In the genomic region with DNA sequence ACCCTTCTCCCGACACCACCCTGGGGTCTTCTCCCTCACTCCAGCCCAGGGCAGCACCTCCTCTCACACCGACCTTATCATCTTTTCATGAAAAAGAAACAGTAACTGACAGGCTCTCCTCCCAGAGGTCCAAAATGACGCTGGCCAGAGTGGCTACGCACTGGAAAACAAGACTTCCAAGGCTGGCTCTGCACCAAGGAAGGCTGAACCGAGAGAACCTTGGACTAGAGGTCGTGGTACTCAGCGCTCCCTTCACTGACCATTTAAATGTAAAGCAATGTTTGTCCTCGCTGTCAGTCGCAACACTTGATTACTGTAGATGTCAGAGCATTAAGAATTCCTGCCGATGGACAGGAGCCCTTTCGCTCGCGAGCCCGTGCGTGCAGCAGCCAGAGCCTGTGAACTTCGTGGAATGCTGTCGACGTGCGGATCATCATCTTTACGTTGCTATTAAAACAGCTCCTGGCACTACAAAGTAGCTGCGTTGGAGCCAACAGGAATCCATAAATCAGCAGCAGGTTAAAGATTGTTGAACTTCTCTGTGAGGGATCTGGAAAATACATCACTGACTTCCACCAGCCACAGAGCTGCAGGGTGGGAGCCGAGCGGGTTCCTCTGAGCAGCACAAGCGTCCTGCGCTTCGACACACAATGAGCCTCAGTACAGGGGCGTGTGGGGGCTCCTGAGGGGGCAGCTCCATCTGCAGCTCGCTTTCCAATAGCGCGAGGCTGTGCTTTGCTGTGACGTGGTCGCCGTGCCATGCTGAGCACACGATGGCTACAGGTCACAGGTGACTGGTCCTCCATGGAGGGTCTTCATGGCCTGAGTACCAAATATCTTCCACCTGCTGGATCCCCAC, we compare ENCODE assay signal across 26 cellular contexts.
DNase-seq lines count a peak whose midpoint lies in the region; ATAC-seq and TF ChIP-seq lines count a peak whose summit lies in the region.
"Had no signal": no experiment of that assay in that cellular context is flagged by ENCODE, and none has a peak within 500 bp of the region (broad histone marks: within the 10 kb centered on the region; RNA-seq: fewer than 3 reads in every experiment).

No MANE protein-coding gene starts in this region.

- ATAC-seq in WTC11 (no peak), GM19324 (IDR thresholded peaks at IDR 0.05; ENCODE audit: low FRiP score, unreplicated experiment) (no peak)
- ATAC-seq: activated CD8-positive, alpha-beta T cell treated with anti-CD3 and anti-CD28 coated beads, Interleukin-2, amount 10 ng/mL, durations not matched to agents 7 days and 5 days; GM23338 had no signal

- H3K27me3 ChIP-seq in skeletal muscle tissue (ENCODE audit: control insufficient read depth in 3 of 3, insufficient read depth in 3 of 3, low read length in 3 of 3) = no peaks in the 10 kb centered on the region
- H3K27me3 ChIP-seq: ascending aorta, neutrophil, upper lobe of right lung had no signal

- H3K27ac ChIP-seq in skeletal muscle tissue (ENCODE audit: low read depth, low read length) = peak overlapping the region; percentile 56
- H3K27ac ChIP-seq: C4-2B, neutrophil, upper lobe of right lung had no signal

- peaks cover 39% of the 10 kb centered on the region for H3K36me3 Mint-ChIP-seq in WTC11
- peaks cover 63% of the 10 kb centered on the region for H3K36me3 Mint-ChIP-seq in nephron progenitor cell (ENCODE audit: low read depth)

- POLR2A ChIA-PET in WTC11 (lab: Charles Lee) = no interaction called here

- H3K27me3 Mint-ChIP-seq in WTC11 (ENCODE audit: low read depth) (no peaks in the 10 kb centered on the region), nephron progenitor cell (ENCODE audit: low read depth, poor library complexity) (peaks cover 2% of the 10 kb centered on the region)
- H3K27me3 Mint-ChIP-seq: activated naive CD8-positive, alpha-beta T cell; progenitor cell of endocrine pancreas had no signal

- H3K4me1 ChIP-seq in skeletal muscle tissue (ENCODE audit: control insufficient read depth in 3 of 3, insufficient read depth in 3 of 3, low read length in 3 of 3) = peaks cover 0 to 6% (median 4%) of the 10 kb centered on the region in 3 donors

- H3K36me3 ChIP-seq in skeletal muscle tissue (ENCODE audit: control insufficient read depth in 3 of 3, insufficient read depth in 3 of 3, low read length in 3 of 3) = peaks cover 23 to 29% (median 25%) of the 10 kb centered on the region in 3 donors

- no peak for DNase-seq in WTC11 (ENCODE audit: low spot score)
- peak; percentile 37 for DNase-seq in fibroblast of villous mesenchyme (ENCODE audit: low read depth)
- no peak for DNase-seq in nephron progenitor cell
- no peak for DNase-seq in ecto neural progenitor cell (ENCODE audit: low spot score)
- DNase-seq in NCI-H82 treated with DMSO at 0.1 percent for 48 hours (lab: John Stamatoyannopoulos, UW; ENCODE audit: unreplicated experiment) = no peak
- DNase-seq: activated CD4-positive, alpha-beta T cell treated with anti-CD3 and anti-CD28 coated beads for 1 hour; activated CD8-positive, alpha-beta T cell treated with anti-CD3 and anti-CD28 coated beads, Interleukin-2, amount 10 ng/mL, durations not matched to agents 7 days and 5 days; activated effector memory CD4-positive, alpha-beta T cell treated with Interleukin-2 at 50 U/mL for 16 hours; activated T-cell treated with anti-CD3 and anti-CD28 coated beads for 4 hours; caudate nucleus; DND-41; HFFc6; NCI-H1436 treated with DMSO at 0.1 percent for 48 hours; NCI-H2107; NCI-H748 treated with DMSO at 0.1 percent for 48 hours; stimulated activated CD4-positive, alpha-beta T cell treated with anti-CD3 and anti-CD28 coated beads, Interleukin-2, amount 100 ng/mL, for 24 hours; upper lobe of right lung had no signal

- H3K27ac Mint-ChIP-seq in WTC11 (peak overlapping the region; percentile 48), nephron progenitor cell (peak overlapping the region; percentile 93)
- H3K27ac Mint-ChIP-seq: activated CD8-positive, alpha-beta T cell treated with anti-CD3 and anti-CD28 coated beads, Interleukin-2, amount 10 ng/mL, durations not matched to agents 7 days and 5 days; activated naive CD8-positive, alpha-beta T cell; GM23338; HFFc6; progenitor cell of endocrine pancreas had no signal

- H3K4me3 ChIP-seq in fibroblast of villous mesenchyme (ENCODE audit: low read depth, low read length) = no peak overlapping the region
- H3K4me3 ChIP-seq in skeletal muscle tissue (ENCODE audit: low read length in 3 of 3) = peak overlapping the region in 1 of 3 donors; percentile 22
- H3K4me3 ChIP-seq: GM23338, smooth muscle cell, upper lobe of right lung had no signal

- H3K4me1 Mint-ChIP-seq in WTC11 (peaks cover 2% of the 10 kb centered on the region; the same call in 1 of the 2 replicates), nephron progenitor cell (peaks cover 27% of the 10 kb centered on the region)

- peaks cover 0 to 3% (median 0%) of the 10 kb centered on the region in 3 donors for H3K9me3 ChIP-seq in skeletal muscle tissue (ENCODE audit: control insufficient read depth in 3 of 3, low read length in 3 of 3)
- H3K9me3 ChIP-seq: upper lobe of right lung had no signal

- no peaks in the 10 kb centered on the region for H3K9me3 Mint-ChIP-seq in WTC11
- peaks cover 10% of the 10 kb centered on the region for H3K9me3 Mint-ChIP-seq in nephron progenitor cell
- H3K9me3 Mint-ChIP-seq: GM23338 had no signal

- peak overlapping the region in 1 of 3 donors; percentile 33 for H3K9ac ChIP-seq in skeletal muscle tissue (ENCODE audit: low read depth in 1 of 3, low read length in 3 of 3)

- TF ChIP-seq CTCF in WTC11 (IDR thresholded peaks at IDR 0.05) (no peak), fibroblast of villous mesenchyme (IDR thresholded peaks at IDR 0.05; ENCODE audit: insufficient read depth, low read depth, low read length) (no peak), nephron progenitor cell (IDR thresholded peaks at IDR 0.05) (no peak)

- CTCF ChIA-PET in WTC11 (lab: Charles Lee) = no interaction called here

- H3K4me3 Mint-ChIP-seq in WTC11 = no peak overlapping the region
- no peak overlapping the region for H3K4me3 Mint-ChIP-seq in nephron progenitor cell
- H3K4me3 Mint-ChIP-seq: activated CD8-positive, alpha-beta T cell treated with anti-CD3 and anti-CD28 coated beads, Interleukin-2, amount 10 ng/mL, durations not matched to agents 7 days and 5 days; activated naive CD8-positive, alpha-beta T cell; GM23338; HFFc6 had no signal

TF ChIP-seq in WTC11, 78 proteins besides CTCF, POLR2A, EP300 and RAD21:
- TF ChIP-seq, protein P1, sequence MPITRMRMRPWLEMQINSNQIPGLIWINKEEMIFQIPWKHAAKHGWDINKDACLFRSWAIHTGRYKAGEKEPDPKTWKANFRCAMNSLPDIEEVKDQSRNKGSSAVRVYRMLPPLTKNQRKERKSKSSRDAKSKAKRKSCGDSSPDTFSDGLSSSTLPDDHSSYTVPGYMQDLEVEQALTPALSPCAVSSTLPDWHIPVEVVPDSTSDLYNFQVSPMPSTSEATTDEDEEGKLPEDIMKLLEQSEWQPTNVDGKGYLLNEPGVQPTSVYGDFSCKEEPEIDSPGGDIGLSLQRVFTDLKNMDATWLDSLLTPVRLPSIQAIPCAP (CRISPR knock-in tag; IDR thresholded peaks at IDR 0.05) = no peak
- TF ChIP-seq GRHL2 (CRISPR knock-in tag; IDR thresholded peaks at IDR 0.05; ENCODE audit: insufficient replicate concordance, severe bottlenecking) = no peak
